10 cellular contexts compared by ENCODE assay signal in genomic region chr11:30107899-30108298, GRCh38.
DNase-seq lines count a peak whose midpoint lies in the region; ATAC-seq and TF ChIP-seq lines count a peak whose summit lies in the region.
"Had no signal": no experiment of that assay in that cellular context is flagged by ENCODE, and none has a peak within 500 bp of the region (broad histone marks: within the 10 kb centered on the region; RNA-seq: fewer than 3 reads in every experiment).

No MANE protein-coding gene starts in this region.

- no peak for TF ChIP-seq CTCF in fibroblast of the aortic adventitia (IDR thresholded peaks at IDR 0.05; ENCODE audit: insufficient read depth, low read length)
- no peak for TF ChIP-seq CTCF in testis (IDR thresholded peaks at IDR 0.05)

- H3K27me3 ChIP-seq in testis, result no peaks in the 10 kb centered on the region

- 92 to 97% methylated on average over 2 of the region's 2 CpGs for WGBS in testis, 2 donors

- peak; percentile 83 for DNase-seq in A172 (ENCODE audit: low spot score)
- peak; percentile 28 for DNase-seq in HPDE6-E6E7 (ENCODE audit: extremely low spot score)
- peak; percentile 55 for DNase-seq in SKM-1 treated with dmso at 0.1 percent for 144 hours (lab: John Stamatoyannopoulos, UW; ENCODE audit: unreplicated experiment)
- DNase-seq in fibroblast of the aortic adventitia (ENCODE audit: low read depth), result peak; percentile 65
- no peak for DNase-seq in NCI-H1092 treated with DMSO at 0.1 percent for 48 hours (lab: John Stamatoyannopoulos, UW)
- DNase-seq in testis, result no peak
- DNase-seq in stimulated activated CD4-positive, alpha-beta T cell treated with anti-CD3 and anti-CD28 coated beads, Interleukin-4, amount 100 ng/mL, for 24 hours, result no peak
- DNase-seq: effector memory CD4-positive, alpha-beta T cell; NCI-H1105 had no signal

- no peak overlapping the region for H3K27ac ChIP-seq in testis

- intact Hi-C loops in testis (cut with DNase I; ENCODE audit: low total_unique reads), result no loop called here

- no peaks in the 10 kb centered on the region for H3K9me3 ChIP-seq in testis

- H3K36me3 ChIP-seq in testis (ENCODE audit: low read depth, missing control alignments), result no peaks in the 10 kb centered on the region

- TF ChIP-seq POLR2A in testis (IDR thresholded peaks at IDR 0.05), result no peak

- no peak overlapping the region for H3K4me3 ChIP-seq in fibroblast of the aortic adventitia (ENCODE audit: low read depth, low read length)
- H3K4me3 ChIP-seq in testis, result no peak overlapping the region

- no peak for ATAC-seq in HG02610 (IDR thresholded peaks at IDR 0.05; ENCODE audit: unreplicated experiment)

- no peaks in the 10 kb centered on the region for H3K4me1 ChIP-seq in testis

Comparison
In these comparisons a context has a peak if more than half of its experiments do, and no peak if none do; other contexts are left out.
1. DNase-seq: peak in A172 (single experiment), HPDE6-E6E7 (single experiment), SKM-1 treated with dmso at 0.1 percent for 144 hours (single experiment) and fibroblast of the aortic adventitia (single experiment); none in NCI-H1092 treated with DMSO at 0.1 percent for 48 hours (single experiment), testis (single experiment) and stimulated activated CD4-positive, alpha-beta T cell treated with anti-CD3 and anti-CD28 coated beads, Interleukin-4, amount 100 ng/mL, for 24 hours (single experiment).